In the genomic region with DNA sequence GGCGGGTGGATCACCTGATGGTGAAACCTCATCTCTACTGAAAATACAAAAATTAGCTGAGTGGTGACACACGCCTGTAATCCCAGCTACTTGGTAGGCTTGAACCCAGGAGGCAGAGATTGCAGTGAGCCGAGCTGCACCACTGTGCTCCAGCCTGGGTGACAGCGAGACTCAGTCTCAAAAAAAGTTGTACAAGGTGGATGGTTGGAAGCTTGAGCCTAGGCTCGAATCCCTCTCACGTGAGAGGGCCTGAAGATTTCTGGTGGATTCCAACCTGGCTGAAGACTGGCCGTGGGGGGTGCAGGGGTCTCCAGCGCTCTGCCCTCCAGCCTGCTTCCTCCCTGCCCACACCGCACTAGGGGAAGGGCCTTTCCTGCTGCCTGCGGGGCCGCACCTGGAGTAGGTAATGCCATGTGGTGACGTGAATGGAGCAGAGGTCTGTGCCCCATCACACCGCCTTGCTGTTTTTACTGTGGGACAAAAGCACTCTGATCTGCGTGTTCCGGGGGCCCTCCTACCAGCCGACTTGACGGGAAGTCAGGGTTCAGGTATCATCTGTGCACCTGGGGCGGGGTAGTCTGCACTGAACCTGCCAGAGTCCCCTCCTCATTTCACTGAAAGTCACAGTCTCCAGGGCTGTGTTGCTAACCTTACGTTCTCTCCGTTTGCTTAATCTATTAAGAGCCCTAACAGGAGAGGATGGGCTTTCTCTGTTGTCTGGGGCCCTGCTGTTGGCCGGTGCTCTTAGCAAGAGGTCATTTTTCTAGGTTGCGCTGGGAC, we compare ENCODE assay signal across 11 cellular contexts. TPM values are rescaled to one million over a fixed set of nuclear protein-coding genes. Genes with fewer than 3 reads are reported as not detected.
DNase-seq lines count a peak whose midpoint lies in the region; ATAC-seq and TF ChIP-seq lines count a peak whose summit lies in the region.
"Had no signal": no experiment of that assay in that cellular context is flagged by ENCODE, and none has a peak within 500 bp of the region (broad histone marks: within the 10 kb centered on the region; RNA-seq: fewer than 3 reads in every experiment).

No MANE protein-coding gene starts in this region.

- H3K36me3 Mint-ChIP-seq in activated CD4-positive, alpha-beta T cell treated with anti-CD3 and anti-CD28 coated beads, Interleukin-2, amount 10 ng/mL, durations not matched to agents 24 days and 14 days (ENCODE audit: low read depth) = peaks cover 50% of the 10 kb centered on the region
- H3K36me3 Mint-ChIP-seq in stimulated activated memory B cell treated with anti-CD40 and anti-IgM and Interleukin-4, amounts not matched to agents 10 μg/mL and 1 μg/mL and 100 μg/mL, for 72 hours = peaks cover 40% of the 10 kb centered on the region

- peak overlapping the region; percentile 67 for H3K4me3 Mint-ChIP-seq in activated CD4-positive, alpha-beta T cell treated with anti-CD3 and anti-CD28 coated beads, Interleukin-2, amount 10 ng/mL, durations not matched to agents 24 days and 14 days
- peak overlapping the region; percentile 53 for H3K4me3 Mint-ChIP-seq in stimulated activated memory B cell treated with anti-CD40 and anti-IgM and Interleukin-4, amounts not matched to agents 10 μg/mL and 1 μg/mL and 100 μg/mL, for 72 hours

- H3K27me3 Mint-ChIP-seq in activated CD4-positive, alpha-beta T cell treated with anti-CD3 and anti-CD28 coated beads, Interleukin-2, amount 10 ng/mL, durations not matched to agents 24 days and 14 days = no peaks in the 10 kb centered on the region
- H3K27me3 Mint-ChIP-seq in stimulated activated memory B cell treated with anti-CD40 and anti-IgM and Interleukin-4, amounts not matched to agents 10 μg/mL and 1 μg/mL and 100 μg/mL, for 72 hours = peaks cover 9% of the 10 kb centered on the region

- peaks cover 29 to 35% of the 10 kb centered on the region in 2 donors for H3K36me3 ChIP-seq in duodenal mucosa (ENCODE audit: control insufficient read depth in 1 of 2, insufficient read depth in 2 of 2, low read length in 2 of 2)

- ATAC-seq in stimulated activated memory B cell treated with anti-CD40 and anti-IgM and Interleukin-4, amounts not matched to agents 10 μg/mL and 1 μg/mL and 100 μg/mL, for 72 hours = no peak

- DNase-seq in activated CD4-positive, alpha-beta T cell treated with anti-CD3 and anti-CD28 coated beads, Interleukin-2, amount 10 ng/mL, durations not matched to agents 24 days and 14 days = no peak
- DNase-seq in activated CD4-positive, alpha-beta T cell treated with anti-CD3 and anti-CD28 coated beads for 4 hours = no peak
- no peak for DNase-seq in effector CD4-positive, alpha-beta T cell
- DNase-seq in DMS153 (lab: John Stamatoyannopoulos, UW) = no peak
- no peak for DNase-seq in ACHN
- DNase-seq: cortex of kidney had no signal

- H3K27ac Mint-ChIP-seq in activated CD4-positive, alpha-beta T cell treated with anti-CD3 and anti-CD28 coated beads, Interleukin-2, amount 10 ng/mL, durations not matched to agents 24 days and 14 days = peak overlapping the region; percentile 65
- H3K27ac Mint-ChIP-seq in stimulated activated memory B cell treated with anti-CD40 and anti-IgM and Interleukin-4, amounts not matched to agents 10 μg/mL and 1 μg/mL and 100 μg/mL, for 72 hours = peak overlapping the region; percentile 72

- in situ Hi-C loops in ACHN (cut with HindIII; ENCODE audit: low pct_ligation_motif_present, low pct_unique_long_range_greater_than_20kb, low sequenced_read_pairs) = no loop called here

- H3K4me1 ChIP-seq in duodenal mucosa (ENCODE audit: control insufficient read depth in 1 of 2, insufficient read depth in 2 of 2, low read length in 2 of 2) = peaks cover 48 to 52% of the 10 kb centered on the region in 2 donors

- H3K27ac ChIP-seq in duodenal mucosa (ENCODE audit: low read depth, low read length) = no peak overlapping the region

- peaks cover 41% of the 10 kb centered on the region for H3K4me1 Mint-ChIP-seq in activated CD4-positive, alpha-beta T cell treated with anti-CD3 and anti-CD28 coated beads, Interleukin-2, amount 10 ng/mL, durations not matched to agents 24 days and 14 days
- peaks cover 57% of the 10 kb centered on the region for H3K4me1 Mint-ChIP-seq in stimulated activated memory B cell treated with anti-CD40 and anti-IgM and Interleukin-4, amounts not matched to agents 10 μg/mL and 1 μg/mL and 100 μg/mL, for 72 hours

- H3K9ac ChIP-seq in duodenal mucosa (ENCODE audit: low read depth in 1 of 2, low read length in 2 of 2) = peak overlapping the region; percentile 51 to 60

- H3K9me3 Mint-ChIP-seq in activated CD4-positive, alpha-beta T cell treated with anti-CD3 and anti-CD28 coated beads, Interleukin-2, amount 10 ng/mL, durations not matched to agents 24 days and 14 days = no peaks in the 10 kb centered on the region
- H3K9me3 Mint-ChIP-seq in stimulated activated memory B cell treated with anti-CD40 and anti-IgM and Interleukin-4, amounts not matched to agents 10 μg/mL and 1 μg/mL and 100 μg/mL, for 72 hours = no peaks in the 10 kb centered on the region

- intact Hi-C loops in activated CD4-positive, alpha-beta T cell treated with anti-CD3 and anti-CD28 coated beads, Interleukin-2, amount 10 ng/mL, durations not matched to agents 24 days and 14 days (cut with micrococcal nuclease) = no loop called here

- peak; percentile 6; the same call in 1 of the 2 replicates for TF ChIP-seq POLR2A in Raji (IDR thresholded peaks at IDR 0.05; ENCODE audit: insufficient read depth, low read depth, low read length)

- peak overlapping the region in 1 of 2 donors; percentile 16 for H3K4me3 ChIP-seq in duodenal mucosa (ENCODE audit: low read depth in 1 of 2, low read length in 2 of 2)

- no peaks in the 10 kb centered on the region for H3K9me3 ChIP-seq in duodenal mucosa (ENCODE audit: control insufficient read depth in 1 of 2, low read length in 2 of 2)

- peaks cover 6% of the 10 kb centered on the region in 2 donors for H3K27me3 ChIP-seq in duodenal mucosa (ENCODE audit: control insufficient read depth in 1 of 2, insufficient read depth in 2 of 2, low read length in 2 of 2)

RNA-seq across cellular contexts. Expression of gene RPL13, which starts 4.2 kb away (rescaled TPM):
- 2,234 and 2,296 TPM in 2 replicates for total RNA-seq in activated CD4-positive, alpha-beta T cell treated with anti-CD3 and anti-CD28 coated beads, Interleukin-2, amount 10 ng/mL, durations not matched to agents 24 days and 14 days

RNA-seq across cellular contexts. Expression of gene CPNE7, which starts 10.9 kb away (rescaled TPM):
- total RNA-seq in activated CD4-positive, alpha-beta T cell treated with anti-CD3 and anti-CD28 coated beads, Interleukin-2, amount 10 ng/mL, durations not matched to agents 24 days and 14 days = 46.6 and 56.0 TPM in 2 replicates
- total RNA-seq: Right ventricle myocardium superior, subcutaneous adipose tissue had no signal

RNA-seq across cellular contexts. Expression of gene DPEP1, which starts 48.8 kb away (rescaled TPM):
- total RNA-seq in activated CD4-positive, alpha-beta T cell treated with anti-CD3 and anti-CD28 coated beads, Interleukin-2, amount 10 ng/mL, durations not matched to agents 24 days and 14 days = not detected in 2 replicates
- total RNA-seq: Right ventricle myocardium superior had no signal

RNA-seq across cellular contexts. Expression of gene SPG7, which starts 56.5 kb away (rescaled TPM):
- 109 and 110 TPM in 2 replicates for total RNA-seq in activated CD4-positive, alpha-beta T cell treated with anti-CD3 and anti-CD28 coated beads, Interleukin-2, amount 10 ng/mL, durations not matched to agents 24 days and 14 days
